In genomic region chr19:18685597-18686164, GRCh38 we compare ENCODE assay signal across 1 cellular context.
A peak's percentile ranks its signal among the peaks of the same experiment; 100 is the strongest.
TF ChIP-seq lines count a peak whose summit lies in the region.

No MANE protein-coding gene starts in this region.

TF ChIP-seq in HepG2, 621 proteins besides CTCF, POLR2A, EP300 and RAD21:
- TF ChIP-seq RARA (CRISPR knock-in tag; IDR thresholded peaks at IDR 0.05), result 0 out of 2 replicates have a peak, but pooled peaks have one; percentile 12
- no peak for TF ChIP-seq MXD3 (CRISPR knock-in tag; IDR thresholded peaks at IDR 0.05)
- no peak for TF ChIP-seq POLR2G (IDR thresholded peaks at IDR 0.05; ENCODE audit: low read depth, low read length)
